Comparison of ENCODE assay signal across 8 cellular contexts in genomic region chr6:170292111-170292777, GRCh38. TPM values are rescaled to one million over a fixed set of nuclear protein-coding genes. Genes with fewer than 3 reads are reported as not detected.
DNase-seq lines count a peak whose midpoint lies in the region; ATAC-seq, FAIRE-seq and TF ChIP-seq lines count a peak whose summit lies in the region.

No MANE protein-coding gene starts in this region.

- TF ChIP-seq POLR2A in endothelial cell of umbilical vein (IDR thresholded peaks at IDR 0.05; ENCODE audit: low read depth, low read length) (no peak), prostate gland (IDR thresholded peaks at IDR 0.05) (no peak)

- H3K36me3 ChIP-seq in ES-I3 (ENCODE audit: insufficient read depth, low read length) = no peaks in the 10 kb centered on the region
- H3K36me3 ChIP-seq in PC-3 (ENCODE audit: low read depth, low read length) = no peaks in the 10 kb centered on the region
- H3K36me3 ChIP-seq in endothelial cell of umbilical vein (ENCODE audit: control insufficient read depth in 2 of 2, extremely low read depth in 1 of 2, insufficient read depth in 2 of 2, low read length in 2 of 2) = no peaks in the 10 kb centered on the region
- no peaks in the 10 kb centered on the region for H3K36me3 ChIP-seq in prostate gland

- no peaks in the 10 kb centered on the region for H3K9me2 ChIP-seq in PC-3 (replicated peaks; ENCODE audit: low read length)

- WGBS in prostate gland = 38% methylated on average over 20 of the region's 20 CpGs

- POLR2A ChIA-PET in PC-3 (lab: Charles Lee; ENCODE audit: unreplicated experiment) (interaction anchor here (0.5 to 0.6 kb wide), 2 partner anchors 13 to 541 kb away, joined by 3 to 5 read pairs; partner anchors contain the start of genes DYNLT2 and ERMARD), endothelial cell of umbilical vein (lab: Charles Lee) (no interaction called here)

- no peaks in the 10 kb centered on the region for H3K79me2 ChIP-seq in PC-3 (ENCODE audit: low read length)
- H3K79me2 ChIP-seq in endothelial cell of umbilical vein (ENCODE audit: control insufficient read depth, insufficient read depth, low read length) = no peaks in the 10 kb centered on the region

- H3K9ac ChIP-seq in ES-I3 (ENCODE audit: low read depth, low read length) = peak overlapping the region; percentile 48; the same call in 1 of the 2 replicates
- no peak overlapping the region for H3K9ac ChIP-seq in PC-3 (ENCODE audit: low read length)
- H3K9ac ChIP-seq in endothelial cell of umbilical vein (replicated peaks; ENCODE audit: extremely low read depth, insufficient read depth, low read length) = no peak overlapping the region

- no peaks in the 10 kb centered on the region for H3K9me1 ChIP-seq in endothelial cell of umbilical vein (replicated peaks; ENCODE audit: control insufficient read depth, extremely low read depth, insufficient read depth, low read length)

- H3K4me2 ChIP-seq in PC-3 (ENCODE audit: low read length) (peak overlapping the region; percentile 78), endothelial cell of umbilical vein (ENCODE audit: insufficient read depth, low read length) (peak overlapping the region; percentile 35)

- dilution Hi-C loops in endothelial cell of umbilical vein (cut with MboI; ENCODE audit: extremely low pct_ligation_motif_present, low sequenced_read_pairs) = no loop called here

- H3K4me1 ChIP-seq in ES-I3 (ENCODE audit: insufficient read depth, low read length) (no peaks in the 10 kb centered on the region; the same call in 1 of the 2 replicates), PC-3 (ENCODE audit: insufficient read depth, low read length) (peaks cover 10% of the 10 kb centered on the region), endothelial cell of umbilical vein (ENCODE audit: control insufficient read depth, extremely low read depth, insufficient read depth, low read length) (peaks cover 28% of the 10 kb centered on the region), prostate gland (replicated peaks) (no peaks in the 10 kb centered on the region)

- FAIRE-seq in endothelial cell of umbilical vein (lab: Jason Lieb, UNC) = no peak

- no peak for ATAC-seq in PC-3
- no peak for ATAC-seq in GM19324 (IDR thresholded peaks at IDR 0.05; ENCODE audit: low FRiP score, unreplicated experiment)
- no peak for ATAC-seq in HG02870 (IDR thresholded peaks at IDR 0.05; ENCODE audit: unreplicated experiment)

- H4K20me1 ChIP-seq in PC-3 (ENCODE audit: low read length) = no peaks in the 10 kb centered on the region
- no peaks in the 10 kb centered on the region for H4K20me1 ChIP-seq in endothelial cell of umbilical vein (replicated peaks; ENCODE audit: control insufficient read depth, extremely low read depth, insufficient read depth, low read length)

- H3K27ac ChIP-seq in PC-3 (ENCODE audit: low read length) (no peak overlapping the region), endothelial cell of umbilical vein (ENCODE audit: insufficient read depth, low read depth, low read length) (no peak overlapping the region), prostate gland (peak overlapping the region; percentile 81 to 82)

- intact Hi-C loops in PC-3 (cut with micrococcal nuclease) = loop anchor here (2.0 to 5.0 kb wide), 3 partner anchors 113 to 500 kb away; no protein-coding TSS in a partner anchor
- intact Hi-C loops in endothelial cell of umbilical vein (cut with micrococcal nuclease) = loop anchor here (1.0 to 5.0 kb wide), 4 partner anchors 15 to 502 kb away; partner anchors contain the start of gene FAM120B
- intact Hi-C loops in prostate gland (cut with DNase I) = loop anchor here (5.0 to 10.0 kb wide), 3 partner anchors 247 to 460 kb away; no protein-coding TSS in a partner anchor

- no peak for TF ChIP-seq CTCF in PC-3 (conservative IDR thresholded peaks at IDR 0.05; ENCODE audit: low read depth, low read length)
- TF ChIP-seq CTCF in endothelial cell of umbilical vein (IDR thresholded peaks at IDR 0.05; ENCODE audit: extremely low read depth in 1 of 2, insufficient read depth in 1 of 2, low read depth in 1 of 2, low read length in 2 of 2) = no peak
- TF ChIP-seq CTCF in prostate gland (IDR thresholded peaks at IDR 0.05) = no peak

- no peak for DNase-seq in PC-3
- DNase-seq in endothelial cell of umbilical vein (ENCODE audit: low read depth, low spot score) = peak; percentile 8
- no peak for DNase-seq in prostate gland (ENCODE audit: low spot score)
- no peak for DNase-seq in NCI-H128 (lab: John Stamatoyannopoulos, UW; ENCODE audit: unreplicated experiment)
- DNase-seq in DMS 273 (lab: John Stamatoyannopoulos, UW; ENCODE audit: unreplicated experiment) = no peak

- H3K27me3 ChIP-seq in PC-3 (ENCODE audit: low read length) (peaks cover 50% of the 10 kb centered on the region), endothelial cell of umbilical vein (ENCODE audit: control insufficient read depth in 2 of 2, insufficient read depth in 2 of 2, low read length in 2 of 2) (peaks cover 35 to 79% of the 10 kb centered on the region in 2 experiments), prostate gland (replicated peaks; ENCODE audit: insufficient read depth) (no peaks in the 10 kb centered on the region)

- CTCF ChIA-PET in PC-3 (lab: Charles Lee) = interaction anchor here (0.6 to 2.1 kb wide), 4 partner anchors 16 to 460 kb away, joined by 3 to 12 read pairs (median 4); no protein-coding TSS in a partner anchor
- CTCF ChIA-PET in endothelial cell of umbilical vein (lab: Charles Lee) = interaction anchor here (2.1 to 7.1 kb wide), 3 partner anchors 225 to 502 kb away, joined by 6 to 62 read pairs (median 13); no protein-coding TSS in a partner anchor

- H3K9me3 ChIP-seq in ES-I3 (ENCODE audit: control insufficient read depth, insufficient read depth, low read length) = no peaks in the 10 kb centered on the region
- no peaks in the 10 kb centered on the region for H3K9me3 ChIP-seq in PC-3 (ENCODE audit: low read length)
- no peaks in the 10 kb centered on the region for H3K9me3 ChIP-seq in endothelial cell of umbilical vein (replicated peaks; ENCODE audit: control insufficient read depth, insufficient read depth, low read length)
- no peaks in the 10 kb centered on the region for H3K9me3 ChIP-seq in prostate gland

- BruUV-seq in PC-3 (replicated peaks; lab: Mats Ljungman, UMichigan) = no TSS peak
- no TSS peak for BruUV-seq in endothelial cell of umbilical vein (replicated peaks; lab: Mats Ljungman, UMichigan)

- H3F3A ChIP-seq in PC-3 (ENCODE audit: low read length, unreplicated experiment) = no peaks in the 10 kb centered on the region

- H2AFZ ChIP-seq in PC-3 (ENCODE audit: low read length) (peak overlapping the region; percentile 68; the same call in 1 of the 2 replicates), endothelial cell of umbilical vein (ENCODE audit: low read depth, low read length) (no peak overlapping the region)

- peak overlapping the region; percentile 61 for H3K4me3 ChIP-seq in PC-3 (ENCODE audit: low read length)
- peak overlapping the region in 2 of 3 experiments; percentile 14 to 60 for H3K4me3 ChIP-seq in endothelial cell of umbilical vein (replicated peaks in 1 of 3; ENCODE audit: insufficient read depth in 1 of 3, low read depth in 1 of 3, low read length in 3 of 3)
- H3K4me3 ChIP-seq in prostate gland = peak overlapping the region; percentile 60 to 76

TF ChIP-seq in endothelial cell of umbilical vein, 7 proteins besides CTCF, POLR2A, EP300 and RAD21:
- TF ChIP-seq JUN (IDR thresholded peaks at IDR 0.05; ENCODE audit: borderline replicate concordance, insufficient read depth, insufficient read length, low read depth) = no peak
- no peak for TF ChIP-seq FOS (IDR thresholded peaks at IDR 0.05; ENCODE audit: borderline replicate concordance, insufficient read depth, low read length)
- TF ChIP-seq GATA2 (IDR thresholded peaks at IDR 0.05; ENCODE audit: insufficient read depth, insufficient read length, low read depth, low read length) = no peak
- TF ChIP-seq POLR2AphosphoS5 (IDR thresholded peaks at IDR 0.05; ENCODE audit: insufficient read depth, low read depth, low read length) = no peak
- no peak for TF ChIP-seq MAX (IDR thresholded peaks at IDR 0.05; ENCODE audit: insufficient read depth, insufficient read length)
- TF ChIP-seq EZH2 (IDR thresholded peaks at IDR 0.05; ENCODE audit: borderline replicate concordance, low read depth, low read length, severe bottlenecking) = no peak
- TF ChIP-seq MYC (IDR thresholded peaks at IDR 0.05; ENCODE audit: low read depth, low read length) = no peak

RNA-seq across cellular contexts. Expression of gene DLL1, which starts 1.4 kb away (rescaled TPM):
- total RNA-seq in PC-3 (2014; rRNA removed) = 0.84 and 1.2 TPM in 2 replicates
- 2.0 and 2.3 TPM in 2 replicates for total RNA-seq in endothelial cell of umbilical vein
- polyA plus RNA-seq in endothelial cell of umbilical vein = 1.4 and 1.7 TPM in 2 replicates
- 1.1 and 1.8 TPM in 2 replicates for polyA plus RNA-seq in endothelial cell of umbilical vein (2011; cell fraction: cytosol; rRNA removed)
- polyA plus RNA-seq in endothelial cell of umbilical vein (2011; cell fraction: nucleus; rRNA removed) = 4.3 and 4.9 TPM in 2 replicates
- polyA plus RNA-seq in endothelial cell of umbilical vein (2012) = 1.4 and 2.2 TPM in 2 replicates
- 0.83 and 1.1 TPM in 2 replicates for polyA minus RNA-seq in endothelial cell of umbilical vein
- not detected for polyA minus RNA-seq in endothelial cell of umbilical vein (2011; cell fraction: cytosol; rRNA and poly(A)+ RNA removed)
- 0.77 and 1.9 TPM in 2 replicates for polyA minus RNA-seq in endothelial cell of umbilical vein (2011; cell fraction: nucleus; rRNA and poly(A)+ RNA removed)
- total RNA-seq in prostate gland = 10 to 100 TPM; 16.0 to 40.4 TPM

RNA-seq across cellular contexts. Expression of gene FAM120B, which starts 14.3 kb away (rescaled TPM):
- total RNA-seq in PC-3 (2014; rRNA removed) (8.7 and 11.5 TPM in 2 replicates), endothelial cell of umbilical vein (28.1 and 28.2 TPM in 2 replicates), prostate gland (10 to 100 TPM; 28.8 to 45.0 TPM)
- 9.9 and 10.8 TPM in 2 replicates for polyA plus RNA-seq in endothelial cell of umbilical vein
- 7.7 and 9.2 TPM in 2 replicates for polyA plus RNA-seq in endothelial cell of umbilical vein (2011; cell fraction: cytosol; rRNA removed)
- 24.8 and 25.3 TPM in 2 replicates for polyA plus RNA-seq in endothelial cell of umbilical vein (2011; cell fraction: nucleus; rRNA removed)
- 17.0 and 20.3 TPM in 2 replicates for polyA plus RNA-seq in endothelial cell of umbilical vein (2012)
- polyA minus RNA-seq in endothelial cell of umbilical vein = 33.3 and 42.2 TPM in 2 replicates
- polyA minus RNA-seq in endothelial cell of umbilical vein (2011; cell fraction: cytosol; rRNA and poly(A)+ RNA removed) = 4.5 TPM
- polyA minus RNA-seq in endothelial cell of umbilical vein (2011; cell fraction: nucleus; rRNA and poly(A)+ RNA removed) = 44.1 and 70.7 TPM in 2 replicates

Comparison
In these comparisons a context has a peak if more than half of its experiments do, and no peak if none do; other contexts are left out.
1. H3K27ac ChIP-seq: peak in prostate gland (2 of 2); none in PC-3 (single experiment) and endothelial cell of umbilical vein (single experiment).
2. Peak in every context shown above with its lines, with median percentiles within 50 percentile points of each other: H3K4me3 ChIP-seq.